Comparison of ENCODE assay signal across 8 cellular contexts in genomic region chr1:241272828-241273227, GRCh38.
"Had no signal": no experiment of that assay in that cellular context is flagged by ENCODE, and none has a peak within 500 bp of the region (broad histone marks: within the 10 kb centered on the region; RNA-seq: fewer than 3 reads in every experiment).

No MANE protein-coding gene starts in this region.

- H3K9me3 ChIP-seq: HAP-1 had no signal

- H3K36me3 ChIP-seq: HAP-1 had no signal

- DNase-seq: GM23248, GOT3, H7, H9, HCEC 1CT, HFFc6 had no signal

- H3K27ac ChIP-seq: GM23248 had no signal

- H3K4me3 ChIP-seq: GM23248, GM23338, HAP-1 had no signal

- H3K4me1 ChIP-seq: HAP-1 had no signal
